In the genomic region with DNA sequence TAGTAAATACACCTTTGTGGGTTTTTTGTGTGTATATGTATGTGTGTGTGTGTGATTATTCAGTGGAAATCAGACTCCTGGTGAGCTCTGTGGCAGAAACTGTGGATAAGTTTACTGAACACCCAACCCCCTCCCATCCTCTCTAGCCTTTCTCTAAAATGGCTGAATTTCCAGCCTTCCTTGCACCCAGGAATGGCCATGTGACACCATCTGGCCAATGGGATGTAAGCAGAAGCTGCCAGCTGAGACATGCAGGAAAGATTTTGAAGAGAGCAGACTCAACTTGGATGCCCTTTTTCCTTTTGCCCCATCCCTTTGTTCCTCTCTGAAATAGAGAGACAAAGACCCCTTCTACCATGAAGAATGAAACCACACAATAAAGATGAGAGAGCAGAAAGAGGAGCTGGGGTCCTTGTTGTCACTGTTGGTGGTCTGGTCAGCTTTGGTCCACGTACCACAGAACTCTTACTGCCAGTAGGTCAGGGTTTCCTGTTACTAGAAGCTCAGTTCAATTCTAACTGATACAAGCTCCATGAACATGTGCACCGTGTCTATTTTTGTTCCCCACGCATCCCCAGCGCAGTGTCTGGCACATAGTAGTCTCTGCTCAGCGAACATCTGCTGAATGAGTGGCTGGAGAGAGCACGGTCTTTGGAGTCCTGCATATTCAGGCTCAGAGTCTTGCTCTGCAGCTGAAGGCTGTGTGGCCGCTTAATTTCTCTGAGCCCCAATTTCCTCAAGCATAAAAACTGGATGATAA, we compare ENCODE assay signal across 1 cellular context.
TF ChIP-seq lines count a peak whose summit lies in the region.

No MANE protein-coding gene starts in this region.

TF ChIP-seq in GM23338, 12 proteins besides CTCF, POLR2A, EP300 and RAD21 (continued from another document):
- TF ChIP-seq, protein P1, sequence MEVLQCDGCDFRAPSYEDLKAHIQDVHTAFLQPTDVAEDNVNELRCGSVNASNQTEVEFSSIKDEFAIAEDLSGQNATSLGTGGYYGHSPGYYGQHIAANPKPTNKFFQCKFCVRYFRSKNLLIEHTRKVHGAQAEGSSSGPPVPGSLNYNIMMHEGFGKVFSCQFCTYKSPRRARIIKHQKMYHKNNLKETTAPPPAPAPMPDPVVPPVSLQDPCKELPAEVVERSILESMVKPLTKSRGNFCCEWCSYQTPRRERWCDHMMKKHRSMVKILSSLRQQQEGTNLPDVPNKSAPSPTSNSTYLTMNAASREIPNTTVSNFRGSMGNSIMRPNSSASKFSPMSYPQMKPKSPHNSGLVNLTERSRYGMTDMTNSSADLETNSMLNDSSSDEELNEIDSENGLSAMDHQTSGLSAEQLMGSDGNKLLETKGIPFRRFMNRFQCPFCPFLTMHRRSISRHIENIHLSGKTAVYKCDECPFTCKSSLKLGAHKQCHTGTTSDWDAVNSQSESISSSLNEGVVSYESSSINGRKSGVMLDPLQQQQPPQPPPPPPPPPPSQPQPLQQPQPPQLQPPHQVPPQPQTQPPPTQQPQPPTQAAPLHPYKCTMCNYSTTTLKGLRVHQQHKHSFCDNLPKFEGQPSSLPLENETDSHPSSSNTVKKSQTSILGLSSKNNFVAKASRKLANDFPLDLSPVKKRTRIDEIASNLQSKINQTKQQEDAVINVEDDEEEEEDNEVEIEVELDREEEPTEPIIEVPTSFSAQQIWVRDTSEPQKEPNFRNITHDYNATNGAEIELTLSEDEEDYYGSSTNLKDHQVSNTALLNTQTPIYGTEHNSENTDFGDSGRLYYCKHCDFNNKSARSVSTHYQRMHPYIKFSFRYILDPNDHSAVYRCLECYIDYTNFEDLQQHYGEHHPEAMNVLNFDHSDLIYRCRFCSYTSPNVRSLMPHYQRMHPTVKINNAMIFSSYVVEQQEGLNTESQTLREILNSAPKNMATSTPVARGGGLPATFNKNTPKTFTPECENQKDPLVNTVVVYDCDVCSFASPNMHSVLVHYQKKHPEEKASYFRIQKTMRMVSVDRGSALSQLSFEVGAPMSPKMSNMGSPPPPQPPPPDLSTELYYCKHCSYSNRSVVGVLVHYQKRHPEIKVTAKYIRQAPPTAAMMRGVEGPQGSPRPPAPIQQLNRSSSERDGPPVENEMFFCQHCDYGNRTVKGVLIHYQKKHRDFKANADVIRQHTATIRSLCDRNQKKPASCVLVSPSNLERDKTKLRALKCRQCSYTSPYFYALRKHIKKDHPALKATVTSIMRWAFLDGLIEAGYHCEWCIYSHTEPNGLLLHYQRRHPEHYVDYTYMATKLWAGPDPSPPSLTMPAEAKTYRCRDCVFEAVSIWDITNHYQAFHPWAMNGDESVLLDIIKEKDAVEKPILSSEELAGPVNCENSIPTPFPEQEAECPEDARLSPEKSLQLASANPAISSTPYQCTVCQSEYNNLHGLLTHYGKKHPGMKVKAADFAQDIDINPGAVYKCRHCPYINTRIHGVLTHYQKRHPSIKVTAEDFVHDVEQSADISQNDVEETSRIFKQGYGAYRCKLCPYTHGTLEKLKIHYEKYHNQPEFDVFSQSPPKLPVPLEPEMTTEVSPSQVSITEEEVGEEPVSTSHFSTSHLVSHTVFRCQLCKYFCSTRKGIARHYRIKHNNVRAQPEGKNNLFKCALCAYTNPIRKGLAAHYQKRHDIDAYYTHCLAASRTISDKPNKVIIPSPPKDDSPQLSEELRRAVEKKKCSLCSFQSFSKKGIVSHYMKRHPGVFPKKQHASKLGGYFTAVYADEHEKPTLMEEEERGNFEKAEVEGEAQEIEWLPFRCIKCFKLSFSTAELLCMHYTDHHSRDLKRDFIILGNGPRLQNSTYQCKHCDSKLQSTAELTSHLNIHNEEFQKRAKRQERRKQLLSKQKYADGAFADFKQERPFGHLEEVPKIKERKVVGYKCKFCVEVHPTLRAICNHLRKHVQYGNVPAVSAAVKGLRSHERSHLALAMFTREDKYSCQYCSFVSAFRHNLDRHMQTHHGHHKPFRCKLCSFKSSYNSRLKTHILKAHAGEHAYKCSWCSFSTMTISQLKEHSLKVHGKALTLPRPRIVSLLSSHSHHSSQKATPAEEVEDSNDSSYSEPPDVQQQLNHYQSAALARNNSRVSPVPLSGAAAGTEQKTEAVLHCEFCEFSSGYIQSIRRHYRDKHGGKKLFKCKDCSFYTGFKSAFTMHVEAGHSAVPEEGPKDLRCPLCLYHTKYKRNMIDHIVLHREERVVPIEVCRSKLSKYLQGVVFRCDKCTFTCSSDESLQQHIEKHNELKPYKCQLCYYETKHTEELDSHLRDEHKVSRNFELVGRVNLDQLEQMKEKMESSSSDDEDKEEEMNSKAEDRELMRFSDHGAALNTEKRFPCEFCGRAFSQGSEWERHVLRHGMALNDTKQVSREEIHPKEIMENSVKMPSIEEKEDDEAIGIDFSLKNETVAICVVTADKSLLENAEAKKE (CRISPR knock-in tag; IDR thresholded peaks at IDR 0.05) = no peak
- TF ChIP-seq EZH2phosphoT487 (IDR thresholded peaks at IDR 0.05; ENCODE audit: unreplicated experiment) = no peak
- TF ChIP-seq NANOG (IDR thresholded peaks at IDR 0.05; ENCODE audit: borderline replicate concordance) = no peak
- TF ChIP-seq EZH2 (IDR thresholded peaks at IDR 0.05; ENCODE audit: low read depth, unreplicated experiment) = no peak
- TF ChIP-seq, protein P2, sequence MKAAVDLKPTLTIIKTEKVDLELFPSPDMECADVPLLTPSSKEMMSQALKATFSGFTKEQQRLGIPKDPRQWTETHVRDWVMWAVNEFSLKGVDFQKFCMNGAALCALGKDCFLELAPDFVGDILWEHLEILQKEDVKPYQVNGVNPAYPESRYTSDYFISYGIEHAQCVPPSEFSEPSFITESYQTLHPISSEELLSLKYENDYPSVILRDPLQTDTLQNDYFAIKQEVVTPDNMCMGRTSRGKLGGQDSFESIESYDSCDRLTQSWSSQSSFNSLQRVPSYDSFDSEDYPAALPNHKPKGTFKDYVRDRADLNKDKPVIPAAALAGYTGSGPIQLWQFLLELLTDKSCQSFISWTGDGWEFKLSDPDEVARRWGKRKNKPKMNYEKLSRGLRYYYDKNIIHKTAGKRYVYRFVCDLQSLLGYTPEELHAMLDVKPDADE (IDR thresholded peaks at IDR 0.05) = no peak
- no peak for TF ChIP-seq JUNB (IDR thresholded peaks at IDR 0.05; ENCODE audit: unreplicated experiment)
- TF ChIP-seq STAT1 (IDR thresholded peaks at IDR 0.05; ENCODE audit: unreplicated experiment) = no peak
- no peak for TF ChIP-seq POLR2AphosphoS5 (IDR thresholded peaks at IDR 0.05; ENCODE audit: low read depth)
